ENCODE assay signal across 2 cellular contexts in genomic region chr7:129053938-129054437, GRCh38.
TF ChIP-seq lines count a peak whose summit lies in the region.

No MANE protein-coding gene starts in this region.

TF ChIP-seq in IMR-90, 13 proteins besides CTCF, POLR2A, EP300 and RAD21 (continued from another document):
- TF ChIP-seq MXI1 (IDR thresholded peaks at IDR 0.05; ENCODE audit: borderline replicate concordance, low read depth, low read length) (no peak), CEBPB (IDR thresholded peaks at IDR 0.05; ENCODE audit: low read depth, low read length) (no peak), FOS (IDR thresholded peaks at IDR 0.05; ENCODE audit: low read depth, low read length) (no peak), BHLHE40 (IDR thresholded peaks at IDR 0.05; ENCODE audit: low read depth, low read length) (no peak), NFE2L2 (IDR thresholded peaks at IDR 0.05; ENCODE audit: low read depth, low read length) (no peak), ELK1 (IDR thresholded peaks at IDR 0.05; ENCODE audit: borderline replicate concordance, low read depth, low read length) (no peak), MAFK (IDR thresholded peaks at IDR 0.05; ENCODE audit: low read depth, low read length) (no peak), RCOR1 (IDR thresholded peaks at IDR 0.05; ENCODE audit: insufficient replicate concordance, low read length) (no peak), RFX5 (IDR thresholded peaks at IDR 0.05; ENCODE audit: low read depth, low read length) (no peak)
- TF ChIP-seq, protein P1, sequence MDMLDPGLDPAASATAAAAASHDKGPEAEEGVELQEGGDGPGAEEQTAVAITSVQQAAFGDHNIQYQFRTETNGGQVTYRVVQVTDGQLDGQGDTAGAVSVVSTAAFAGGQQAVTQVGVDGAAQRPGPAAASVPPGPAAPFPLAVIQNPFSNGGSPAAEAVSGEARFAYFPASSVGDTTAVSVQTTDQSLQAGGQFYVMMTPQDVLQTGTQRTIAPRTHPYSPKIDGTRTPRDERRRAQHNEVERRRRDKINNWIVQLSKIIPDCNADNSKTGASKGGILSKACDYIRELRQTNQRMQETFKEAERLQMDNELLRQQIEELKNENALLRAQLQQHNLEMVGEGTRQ (IDR thresholded peaks at IDR 0.05; ENCODE audit: low read depth, low read length): no peak

TF ChIP-seq in liver, 16 proteins besides CTCF, POLR2A, EP300 and RAD21 (continued from another document):
- TF ChIP-seq GABPA (IDR thresholded peaks at IDR 0.05 in 1 of 2, conservative IDR thresholded peaks at IDR 0.05 in 1 of 2) (no peak), REST (IDR thresholded peaks at IDR 0.05) (no peak), YY1 (IDR thresholded peaks at IDR 0.05) (no peak), ZBTB33 (IDR thresholded peaks at IDR 0.05) (no peak), NR2F2 (IDR thresholded peaks at IDR 0.05) (no peak), FOXA2 (IDR thresholded peaks at IDR 0.05) (no peak), HNF4G (IDR thresholded peaks at IDR 0.05) (no peak)
